Comparison of ENCODE assay signal across 15 cellular contexts in genomic region chr6:125097186-125097585, GRCh38. TPM values are rescaled to one million over a fixed set of nuclear protein-coding genes. Genes with fewer than 3 reads are reported as not detected.
DNase-seq lines count a peak whose midpoint lies in the region; ATAC-seq and TF ChIP-seq lines count a peak whose summit lies in the region.
"Had no signal": no experiment of that assay in that cellular context is flagged by ENCODE, and none has a peak within 500 bp of the region (broad histone marks: within the 10 kb centered on the region; RNA-seq: fewer than 3 reads in every experiment).

No MANE protein-coding gene starts in this region.

- peaks cover 42% of the 10 kb centered on the region for H3K4me1 ChIP-seq in neural progenitor cell
- H3K4me1 ChIP-seq: BE2C had no signal

- H3K4me2 ChIP-seq in neural progenitor cell: peak overlapping the region; percentile 11
- H3K4me2 ChIP-seq: GM23338 had no signal

- ATAC-seq in GM18519 (IDR thresholded peaks at IDR 0.05; ENCODE audit: low FRiP score, unreplicated experiment): no peak
- no peak for ATAC-seq in HG03135 (IDR thresholded peaks at IDR 0.05; ENCODE audit: unreplicated experiment)
- ATAC-seq: GM23338 had no signal

- no peaks in the 10 kb centered on the region for H3K9me3 ChIP-seq in neural progenitor cell (ENCODE audit: low read depth)
- H3K9me3 ChIP-seq: BE2C had no signal

- H3K27ac ChIP-seq in angular gyrus (ENCODE audit: low read depth, low read length): peak overlapping the region; percentile 86
- H3K27ac ChIP-seq in neural progenitor cell: no peak overlapping the region
- H3K27ac ChIP-seq in temporal lobe (ENCODE audit: low read depth, low read length): peak overlapping the region; percentile 79
- H3K27ac ChIP-seq: C4-2B, HL-60 had no signal

- H3K27ac Mint-ChIP-seq in neural progenitor cell: no peak overlapping the region
- H3K27ac Mint-ChIP-seq: GM23338, H9 had no signal

- H3K4me3 Mint-ChIP-seq in neural progenitor cell: no peak overlapping the region
- H3K4me3 Mint-ChIP-seq: GM23338, H9 had no signal

- H3K79me2 ChIP-seq in neural progenitor cell (ENCODE audit: low read depth): no peaks in the 10 kb centered on the region

- H3K36me3 Mint-ChIP-seq in neural progenitor cell: peaks cover 3% of the 10 kb centered on the region
- H3K36me3 Mint-ChIP-seq: CD4-positive, alpha-beta memory T cell had no signal

- H2AFZ ChIP-seq in neural progenitor cell (replicated peaks): no peak overlapping the region
- H2AFZ ChIP-seq: GM23338 had no signal

- no peaks in the 10 kb centered on the region for H3K27me3 ChIP-seq in neural progenitor cell
- H3K27me3 ChIP-seq: BE2C had no signal

- peak; percentile 19 to 28 for DNase-seq in hippocampal formation (lab: John Stamatoyannopoulos, UW)
- DNase-seq in neural progenitor cell (ENCODE audit: low spot score): no peak
- no peak for DNase-seq in EL
- DNase-seq: BE2C; CD4-positive, alpha-beta memory T cell; DMS79; H9; KBM-7 had no signal

- no peak overlapping the region for H3K9ac ChIP-seq in neural progenitor cell

- H3K36me3 ChIP-seq in neural progenitor cell: no peaks in the 10 kb centered on the region
- H3K36me3 ChIP-seq: BE2C had no signal

- no peaks in the 10 kb centered on the region for H3K9me3 Mint-ChIP-seq in neural progenitor cell
- H3K9me3 Mint-ChIP-seq: CD4-positive, alpha-beta memory T cell; GM23338; H9 had no signal

- H3K4me3 ChIP-seq in neural progenitor cell: no peak overlapping the region
- H3K4me3 ChIP-seq: GM23338 had no signal

- no peaks in the 10 kb centered on the region for H4K20me1 ChIP-seq in neural progenitor cell (ENCODE audit: low read depth)

- H3K4me1 Mint-ChIP-seq in neural progenitor cell: peaks cover 43% of the 10 kb centered on the region

- peaks cover 13% of the 10 kb centered on the region for H3F3A ChIP-seq in neural progenitor cell (ENCODE audit: low read depth)

- H3K27me3 Mint-ChIP-seq in neural progenitor cell (ENCODE audit: insufficient read depth, low read depth): peaks cover 2% of the 10 kb centered on the region

- TF ChIP-seq CTCF in neural progenitor cell (IDR thresholded peaks at IDR 0.05): no peak

RNA-seq across cellular contexts. Expression of gene TPD52L1, which starts 56.4 kb away (rescaled TPM):
- total RNA-seq in neural progenitor cell (ENCODE audit: low replicate concordance): 2.7 and 9.5 TPM in 2 replicates
- 3.4 TPM for total RNA-seq in temporal lobe

Comparison
In these comparisons a context has a peak if more than half of its experiments do, and no peak if none do; other contexts are left out.
1. DNase-seq: peak in hippocampal formation (2 of 2); none in neural progenitor cell (single experiment) and EL (single experiment).